In genomic region chr11:44518968-44519550, GRCh38 we compare ENCODE assay signal across 23 cellular contexts.
"Had no signal": no experiment of that assay in that cellular context is flagged by ENCODE, and none has a peak within 500 bp of the region (broad histone marks: within the 10 kb centered on the region; RNA-seq: fewer than 3 reads in every experiment).

No MANE protein-coding gene starts in this region.

- H3K4me3 Mint-ChIP-seq: activated B cell treated with CpG ODN at 0.5 μM for 24 hours; activated CD4-positive, alpha-beta memory T cell treated with anti-CD3 and anti-CD28 coated beads for 36 hours; activated naive CD4-positive, alpha-beta T cell treated with anti-CD3 and anti-CD28 coated beads, Interleukin-2, amount 10 ng/mL, durations not matched to agents 7 days and 5 days; activated naive CD8-positive, alpha-beta T cell treated with anti-CD3 and anti-CD28 coated beads, Interleukin-2, amount 50 U/mL, for 24 hours; activated T-cell treated with anti-CD3 and anti-CD28 coated beads, Interleukin-2, amount 50 U/mL, for 24 hours; immature natural killer cell; naive thymus-derived CD4-positive, alpha-beta T cell; T-helper 1 cell treated with Interleukin-12 subunit alpha and Interleukin-12 subunit beta and Interleukin-4 antibody, amounts not matched to agents 30 μg/mL and 1 μg/mL, for 36 hours had no signal

- H3K27ac ChIP-seq: brain microvascular endothelial cell, dorsolateral prefrontal cortex, sigmoid colon had no signal

- H3K4me1 Mint-ChIP-seq: activated B cell treated with CpG ODN at 0.5 μM for 24 hours, immature natural killer cell had no signal

- H3K36me3 ChIP-seq: brain microvascular endothelial cell, sigmoid colon, tibial nerve had no signal

- DNase-seq: activated B cell treated with CpG ODN at 0.5 μM for 24 hours; activated CD4-positive, alpha-beta memory T cell treated with anti-CD3 and anti-CD28 coated beads for 36 hours; activated CD4-positive, alpha-beta T cell treated with anti-CD3 and anti-CD28 coated beads for 4 hours; activated effector memory CD4-positive, alpha-beta T cell treated with Interleukin-2 at 50 U/mL for 16 hours; activated naive CD4-positive, alpha-beta T cell treated with anti-CD3 and anti-CD28 coated beads, Interleukin-2, amount 10 ng/mL, durations not matched to agents 7 days and 5 days; activated naive CD8-positive, alpha-beta T cell treated with anti-CD3 and anti-CD28 coated beads, Interleukin-2, amount 50 U/mL, for 24 hours; activated T-cell treated with anti-CD3 and anti-CD28 coated beads, Interleukin-2, amount 50 U/mL, for 24 hours; brain microvascular endothelial cell; central memory CD4-positive, alpha-beta T cell; dorsolateral prefrontal cortex; immature natural killer cell; mesenchymal stem cell; naive thymus-derived CD4-positive, alpha-beta T cell; nucleus accumbens; stimulated activated CD4-positive, alpha-beta T cell treated with anti-CD3 and anti-CD28 coated beads, Interleukin-12 subunit alpha, Interleukin-12 subunit beta, amount 100 ng/mL, for 4 hours; stimulated activated CD4-positive, alpha-beta T cell treated with anti-CD3 and anti-CD28 coated beads, Interleukin-1b, Interleukin-23, amount 100 ng/mL, for 48 hours; stimulated activated CD8-positive, alpha-beta memory T cell treated with anti-CD3 and anti-CD28 coated beads, Interleukin-4, amount 100 ng/mL, for 48 hours; stimulated activated naive CD4-positive, alpha-beta T cell; substantia nigra had no signal

- H3K9me3 Mint-ChIP-seq: activated B cell treated with CpG ODN at 0.5 μM for 24 hours; activated CD4-positive, alpha-beta memory T cell treated with anti-CD3 and anti-CD28 coated beads for 36 hours; activated naive CD4-positive, alpha-beta T cell treated with anti-CD3 and anti-CD28 coated beads, Interleukin-2, amount 10 ng/mL, durations not matched to agents 7 days and 5 days; activated naive CD8-positive, alpha-beta T cell treated with anti-CD3 and anti-CD28 coated beads, Interleukin-2, amount 50 U/mL, for 24 hours; activated T-cell treated with anti-CD3 and anti-CD28 coated beads, Interleukin-2, amount 50 U/mL, for 24 hours; immature natural killer cell; naive thymus-derived CD4-positive, alpha-beta T cell; T-helper 1 cell treated with Interleukin-12 subunit alpha and Interleukin-12 subunit beta and Interleukin-4 antibody, amounts not matched to agents 30 μg/mL and 1 μg/mL, for 36 hours had no signal

- H3K9me3 ChIP-seq: sigmoid colon, tibial nerve had no signal

- H3K27me3 ChIP-seq: brain microvascular endothelial cell, dorsolateral prefrontal cortex had no signal

- H3K27ac Mint-ChIP-seq: activated B cell treated with CpG ODN at 0.5 μM for 24 hours; activated CD4-positive, alpha-beta memory T cell treated with anti-CD3 and anti-CD28 coated beads for 36 hours; activated naive CD4-positive, alpha-beta T cell treated with anti-CD3 and anti-CD28 coated beads, Interleukin-2, amount 10 ng/mL, durations not matched to agents 7 days and 5 days; activated naive CD8-positive, alpha-beta T cell treated with anti-CD3 and anti-CD28 coated beads, Interleukin-2, amount 50 U/mL, for 24 hours; activated T-cell treated with anti-CD3 and anti-CD28 coated beads, Interleukin-2, amount 50 U/mL, for 24 hours; immature natural killer cell; T-helper 1 cell treated with Interleukin-12 subunit alpha and Interleukin-12 subunit beta and Interleukin-4 antibody, amounts not matched to agents 30 μg/mL and 1 μg/mL, for 36 hours had no signal

- FAIRE-seq: colon had no signal

- H3K4me3 ChIP-seq: dorsolateral prefrontal cortex, sigmoid colon, tibial nerve had no signal

- H3K36me3 Mint-ChIP-seq: activated CD4-positive, alpha-beta memory T cell treated with anti-CD3 and anti-CD28 coated beads for 36 hours; activated naive CD4-positive, alpha-beta T cell treated with anti-CD3 and anti-CD28 coated beads, Interleukin-2, amount 10 ng/mL, durations not matched to agents 7 days and 5 days; immature natural killer cell; naive thymus-derived CD4-positive, alpha-beta T cell had no signal
